Comparison of ENCODE assay signal across 7 cellular contexts in the genomic region with DNA sequence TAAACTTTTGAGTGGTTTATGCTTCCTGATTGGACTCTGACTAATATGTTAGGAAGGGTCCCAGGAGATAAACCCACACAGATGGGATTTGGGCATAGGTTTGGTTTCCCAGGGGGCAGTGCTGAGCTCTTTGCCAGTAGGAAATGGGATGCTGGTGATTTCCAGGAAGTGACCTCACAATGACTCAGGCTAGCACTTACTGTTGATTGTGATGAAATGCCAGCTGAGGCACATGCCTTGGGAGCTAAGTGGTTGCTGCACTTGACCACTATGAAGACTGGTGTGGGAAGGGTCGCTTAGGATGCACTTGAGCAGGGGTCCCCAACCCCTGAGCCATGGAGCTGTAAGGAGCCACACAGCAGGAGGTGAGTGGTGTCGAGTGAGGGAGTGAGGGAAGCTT. TPM values are rescaled to one million over a fixed set of nuclear protein-coding genes. Genes with fewer than 3 reads are reported as not detected.
DNase-seq lines count a peak whose midpoint lies in the region; ATAC-seq and TF ChIP-seq lines count a peak whose summit lies in the region.
"Not testable (repeated sequence)": the region's sequence is repeated elsewhere in the genome, so short reads cannot be mapped to it uniquely, and the experiment has no call there.

No MANE protein-coding gene starts in this region.

- H3K27ac Mint-ChIP-seq in activated CD4-positive, alpha-beta memory T cell treated with anti-CD3 and anti-CD28 coated beads, Interleukin-2, amount 10 ng/mL, durations not matched to agents 7 days and 5 days = peak overlapping the region; percentile 52

- BruUV-seq in Panc1 (replicated peaks; lab: Mats Ljungman, UMichigan) = not testable (repeated sequence)

- DNase-seq in DMS53 (lab: John Stamatoyannopoulos, UW) = peak; percentile 46
- peak; percentile 82 for DNase-seq in HT1080 (ENCODE audit: low read depth)
- peak; percentile 2 for DNase-seq in Panc1 (ENCODE audit: low read depth, low spot score)
- not testable (repeated sequence) for DNase-seq in activated CD4-positive, alpha-beta memory T cell treated with anti-CD3 and anti-CD28 coated beads, Interleukin-2, amount 10 ng/mL, durations not matched to agents 7 days and 5 days
- DNase-seq in brain microvascular endothelial cell = peak; percentile 70
- peak; percentile 90 for DNase-seq in fibroblast of mammary gland (ENCODE audit: low read depth)
- DNase-seq in mesendoderm = peak; percentile 76

- not testable (repeated sequence) for H3K4ac ChIP-seq in mesendoderm (ENCODE audit: low read depth, low read length)

- TF ChIP-seq CTCF in Panc1 (IDR thresholded peaks at IDR 0.05); fibroblast of mammary gland (conservative IDR thresholded peaks at IDR 0.05; ENCODE audit: control insufficient read depth, insufficient read depth, low read depth, low read length): not testable (repeated sequence)
- TF ChIP-seq CTCF in brain microvascular endothelial cell (IDR thresholded peaks at IDR 0.05; ENCODE audit: low read depth, low read length, missing control alignments) = peak; percentile 35

- not testable (repeated sequence) for H3K9me3 Mint-ChIP-seq in activated CD4-positive, alpha-beta memory T cell treated with anti-CD3 and anti-CD28 coated beads, Interleukin-2, amount 10 ng/mL, durations not matched to agents 7 days and 5 days

- H2BK120ac ChIP-seq in mesendoderm (ENCODE audit: low read depth, low read length) = not testable (repeated sequence)

- H3K56ac ChIP-seq in mesendoderm (ENCODE audit: low read length) = not testable (repeated sequence)

- CTCF ChIA-PET in Panc1 (lab: Charles Lee); activated CD4-positive, alpha-beta memory T cell treated with anti-CD3 and anti-CD28 coated beads, Interleukin-2, amount 10 ng/mL, durations not matched to agents 7 days and 5 days (lab: Charles Lee): not testable (repeated sequence)

- not testable (repeated sequence) for H3K79me2 ChIP-seq in mesendoderm (ENCODE audit: control insufficient read depth, insufficient read depth, low read length)

- not testable (repeated sequence) for H3K9ac ChIP-seq in mesendoderm (ENCODE audit: low read length)

- H2BK15ac ChIP-seq in mesendoderm (replicated peaks; ENCODE audit: low read depth) = not testable (repeated sequence)

- H3K4me1 Mint-ChIP-seq in activated CD4-positive, alpha-beta memory T cell treated with anti-CD3 and anti-CD28 coated beads, Interleukin-2, amount 10 ng/mL, durations not matched to agents 7 days and 5 days = not testable (repeated sequence)

- H2BK5ac ChIP-seq in mesendoderm (ENCODE audit: low read length) = not testable (repeated sequence)

- not testable (repeated sequence) for H3K9me3 ChIP-seq in Panc1 (ENCODE audit: control insufficient read depth, insufficient read depth, low read depth, low read length)

- not testable (repeated sequence) for H3K23ac ChIP-seq in mesendoderm (ENCODE audit: low read length)

- no CpG with 5 or more reads among the region's 2 CpGs for WGBS in mesendoderm (ENCODE audit: extremely low coverage, insufficient coverage, low lambda C conversion rate)

- not testable (repeated sequence) for H3K18ac ChIP-seq in mesendoderm (ENCODE audit: low read length)

- not testable (repeated sequence) for H2AK5ac ChIP-seq in mesendoderm (ENCODE audit: low read length)

- H4K5ac ChIP-seq in mesendoderm (ENCODE audit: low read length) = not testable (repeated sequence)

- intact Hi-C loops in Panc1 (cut with micrococcal nuclease; ENCODE audit: unreplicated experiment) = not testable (repeated sequence)

- H3K36me3 ChIP-seq in Panc1 (ENCODE audit: control insufficient read depth, insufficient read depth, low read length); brain microvascular endothelial cell (replicated peaks); mesendoderm (ENCODE audit: control insufficient read depth, insufficient read depth, low read length): not testable (repeated sequence)

- H3K27ac ChIP-seq in Panc1 (ENCODE audit: low read length); brain microvascular endothelial cell; mesendoderm (ENCODE audit: low read depth, low read length): not testable (repeated sequence)

- H3K4me1 ChIP-seq in Panc1 (ENCODE audit: control insufficient read depth, insufficient read depth, low read length); mesendoderm (ENCODE audit: control insufficient read depth, low read depth, low read length): not testable (repeated sequence)

- H4K8ac ChIP-seq in mesendoderm (ENCODE audit: low read depth, low read length) = not testable (repeated sequence)

- H3K4me3 Mint-ChIP-seq in activated CD4-positive, alpha-beta memory T cell treated with anti-CD3 and anti-CD28 coated beads, Interleukin-2, amount 10 ng/mL, durations not matched to agents 7 days and 5 days = not testable (repeated sequence)

- ATAC-seq in Panc1 = not testable (repeated sequence)

- peaks cover 27% of the 10 kb centered on the region for H3K36me3 Mint-ChIP-seq in activated CD4-positive, alpha-beta memory T cell treated with anti-CD3 and anti-CD28 coated beads, Interleukin-2, amount 10 ng/mL, durations not matched to agents 7 days and 5 days (ENCODE audit: low read depth)

- POLR2A ChIA-PET in Panc1 (lab: Charles Lee); activated CD4-positive, alpha-beta memory T cell treated with anti-CD3 and anti-CD28 coated beads, Interleukin-2, amount 10 ng/mL, durations not matched to agents 7 days and 5 days (lab: Charles Lee): not testable (repeated sequence)

- H3K27me3 Mint-ChIP-seq in activated CD4-positive, alpha-beta memory T cell treated with anti-CD3 and anti-CD28 coated beads, Interleukin-2, amount 10 ng/mL, durations not matched to agents 7 days and 5 days = not testable (repeated sequence)

- in situ Hi-C loops in Panc1 (cut with HindIII; ENCODE audit: low pct_unique_long_range_greater_than_20kb, low sequenced_read_pairs); brain microvascular endothelial cell (cut with HindIII; ENCODE audit: low pct_ligation_motif_present, low sequenced_read_pairs): not testable (repeated sequence)

- H3K4me3 ChIP-seq in Panc1 (ENCODE audit: low read depth in 2 of 2, low read length in 2 of 2); brain microvascular endothelial cell (ENCODE audit: low read depth, low read length); fibroblast of mammary gland (ENCODE audit: control insufficient read depth, low read depth, low read length); mesendoderm (ENCODE audit: low read length): not testable (repeated sequence)

- not testable (repeated sequence) for H3K4me2 ChIP-seq in mesendoderm (ENCODE audit: low read length)

- not testable (repeated sequence) for H3K27me3 ChIP-seq in Panc1 (ENCODE audit: control insufficient read depth, insufficient read depth, low read length); brain microvascular endothelial cell (replicated peaks); mesendoderm (ENCODE audit: insufficient read depth, low read length, poor library complexity)

- H3K79me1 ChIP-seq in mesendoderm (ENCODE audit: low read length) = not testable (repeated sequence)

RNA-seq across cellular contexts. Expression of a gene that starts 55.5 kb away (rescaled TPM):
- 21.1 and 22.9 TPM in 2 replicates for total RNA-seq in HT1080 (2014; rRNA removed; shearing (Covaris generic))
- polyA plus RNA-seq in HT1080 (2015; cell fraction: cytosol; rRNA removed) = 17.3 and 18.6 TPM in 2 replicates
- polyA plus RNA-seq in HT1080 (2015; cell fraction: nucleus; rRNA removed) = 46.5 and 60.6 TPM in 2 replicates
- 22.4 TPM for total RNA-seq in Panc1 (2021; ENCODE audit: unreplicated experiment)
- polyA plus RNA-seq in Panc1 (2012; ENCODE audit: insufficient read length) = 8.6 TPM
- total RNA-seq in activated CD4-positive, alpha-beta memory T cell treated with anti-CD3 and anti-CD28 coated beads, Interleukin-2, amount 10 ng/mL, durations not matched to agents 7 days and 5 days = 10 to 100 TPM; 44.3 to 46.2 TPM
- 21.0 TPM for polyA plus RNA-seq in mesendoderm (2013, experiment 1 of 2)
- polyA plus RNA-seq in mesendoderm (2013, experiment 2 of 2) = 21.3 TPM
